ENCODE assay signal across 13 cellular contexts in genomic region chr11:6483015-6483414, GRCh38. TPM values are rescaled to one million over a fixed set of nuclear protein-coding genes. Genes with fewer than 3 reads are reported as not detected.
DNase-seq lines count a peak whose midpoint lies in the region; ATAC-seq, FAIRE-seq and TF ChIP-seq lines count a peak whose summit lies in the region.
"Had no signal": no experiment of that assay in that cellular context is flagged by ENCODE, and none has a peak within 500 bp of the region (broad histone marks: within the 10 kb centered on the region; RNA-seq: fewer than 3 reads in every experiment).

No MANE protein-coding gene starts in this region.

- TF ChIP-seq CTCF in CD14-positive monocyte (IDR thresholded peaks at IDR 0.05) (no peak), HFFc6 (IDR thresholded peaks at IDR 0.05) (no peak), astrocyte (IDR thresholded peaks at IDR 0.05; ENCODE audit: insufficient read depth, low read depth, low read length) (no peak)

- POLR2A ChIA-PET in naive thymus-derived CD8-positive, alpha-beta T cell (lab: Charles Lee), result interaction anchor here (1.5 kb wide), 1 partner anchor 93 kb away, joined by 3 read pairs; the partner anchor contains the start of gene SMPD1

- peak overlapping the region; percentile 94 for H3K4me2 ChIP-seq in astrocyte (ENCODE audit: low read length)

- H2AFZ ChIP-seq in astrocyte (ENCODE audit: low read depth, low read length), result no peak overlapping the region
- H2AFZ ChIP-seq: parathyroid adenoma had no signal

- peaks cover 0 to 1% (median 0%) of the 10 kb centered on the region in 3 donors for H3K27me3 Mint-ChIP-seq in CD14-positive monocyte (ENCODE audit: low read depth in 3 of 3)
- H3K27me3 Mint-ChIP-seq in HFFc6 (ENCODE audit: insufficient read depth), result peaks cover 3% of the 10 kb centered on the region; the same call in 1 of the 2 replicates
- H3K27me3 Mint-ChIP-seq in astrocyte (ENCODE audit: low read depth, unreplicated experiment), result no peaks in the 10 kb centered on the region
- H3K27me3 Mint-ChIP-seq in naive thymus-derived CD8-positive, alpha-beta T cell, result no peaks in the 10 kb centered on the region

- peaks cover 28 to 30% of the 10 kb centered on the region in 2 donors for H3K36me3 Mint-ChIP-seq in CD14-positive monocyte
- H3K36me3 Mint-ChIP-seq in HFFc6 (ENCODE audit: low read depth), result peaks cover 43% of the 10 kb centered on the region
- peaks cover 9% of the 10 kb centered on the region for H3K36me3 Mint-ChIP-seq in astrocyte (ENCODE audit: low read depth, unreplicated experiment)
- peaks cover 0 to 6% (median 0%) of the 10 kb centered on the region in 3 donors for H3K36me3 Mint-ChIP-seq in naive thymus-derived CD8-positive, alpha-beta T cell

- DNase-seq in CD14-positive monocyte (ENCODE audit: low spot score), result no peak
- no peak for DNase-seq in HFFc6
- no peak for DNase-seq in astrocyte (ENCODE audit: low read depth)
- DNase-seq in naive thymus-derived CD8-positive, alpha-beta T cell, result no peak
- DNase-seq in HPDE6-E6E7 (ENCODE audit: extremely low spot score), result no peak
- DNase-seq in left lobe of liver (ENCODE audit: low spot score), result no peak
- DNase-seq: NCI-H446 treated with DMSO at 0.1 percent for 48 hours, SHP77 treated with DMSO at 0.1 percent for 48 hours, tibial artery had no signal

- H4K20me1 ChIP-seq in astrocyte (ENCODE audit: insufficient read depth, low read length), result peaks cover 36% of the 10 kb centered on the region

- H3K4me3 Mint-ChIP-seq in CD14-positive monocyte (no peak overlapping the region), HFFc6 (peak overlapping the region; percentile 98), astrocyte (ENCODE audit: unreplicated experiment) (peak overlapping the region; percentile 97)
- peak overlapping the region; percentile 66 to 99 (median 96) for H3K4me3 Mint-ChIP-seq in naive thymus-derived CD8-positive, alpha-beta T cell

- peaks cover 31% of the 10 kb centered on the region for H3K4me1 Mint-ChIP-seq in CD14-positive monocyte
- H3K4me1 Mint-ChIP-seq in HFFc6 (ENCODE audit: low read depth), result peaks cover 36% of the 10 kb centered on the region
- H3K4me1 Mint-ChIP-seq in astrocyte (ENCODE audit: low read depth, unreplicated experiment), result peaks cover 26% of the 10 kb centered on the region
- H3K4me1 Mint-ChIP-seq in naive thymus-derived CD8-positive, alpha-beta T cell, result peaks cover 26 to 48% (median 43%) of the 10 kb centered on the region in 4 donors

- H3K36me3 ChIP-seq in astrocyte (ENCODE audit: insufficient read depth, low read length), result peaks cover 39% of the 10 kb centered on the region

- no peaks in the 10 kb centered on the region for H3K9me3 ChIP-seq in astrocyte (ENCODE audit: insufficient read depth, low read depth, low read length)
- H3K9me3 ChIP-seq: tibial artery had no signal

- H3K27ac ChIP-seq in astrocyte (ENCODE audit: low read depth, low read length), result no peak overlapping the region
- H3K27ac ChIP-seq: parathyroid adenoma had no signal

- H3K4me3 ChIP-seq in astrocyte (ENCODE audit: insufficient read depth, low read depth, low read length), result no peak overlapping the region

- FAIRE-seq in astrocyte (lab: Jason Lieb, UNC), result no peak
- FAIRE-seq: bronchial epithelial cell had no signal

- peak overlapping the region; percentile 99 for H3K9ac ChIP-seq in astrocyte (ENCODE audit: low read length)
- H3K9ac ChIP-seq: parathyroid adenoma had no signal

- peaks cover 0 to 2% (median 0%) of the 10 kb centered on the region in 7 donors for H3K9me3 Mint-ChIP-seq in CD14-positive monocyte
- H3K9me3 Mint-ChIP-seq in HFFc6, result no peaks in the 10 kb centered on the region
- no peaks in the 10 kb centered on the region for H3K9me3 Mint-ChIP-seq in astrocyte (ENCODE audit: unreplicated experiment)
- H3K9me3 Mint-ChIP-seq in naive thymus-derived CD8-positive, alpha-beta T cell, result no peaks in the 10 kb centered on the region

- intact Hi-C loops in CD14-positive monocyte (cut with micrococcal nuclease), result loop anchor here (5.0 to 10.0 kb wide), 4 partner anchors 96 to 246 kb away; partner anchors contain the start of genes CNGA4 (in 1 of the 2), ILK (in 1 of the 2), RRP8 (in 1 of the 2) and TAF10 (in 1 of the 2)

- peaks cover 53% of the 10 kb centered on the region for H3K79me2 ChIP-seq in astrocyte (ENCODE audit: insufficient read depth, low read length)

- peaks cover 16% of the 10 kb centered on the region for H3K4me1 ChIP-seq in astrocyte (ENCODE audit: insufficient read depth, low read length)

- ATAC-seq in naive thymus-derived CD8-positive, alpha-beta T cell, result no peak
- ATAC-seq in left lobe of liver (no peak), HG02588 (IDR thresholded peaks at IDR 0.05; ENCODE audit: unreplicated experiment) (no peak), GM19023 (IDR thresholded peaks at IDR 0.05; ENCODE audit: unreplicated experiment) (no peak)

- H3K27ac Mint-ChIP-seq in CD14-positive monocyte, result peak overlapping the region; percentile 96 to 99 (median 98)
- H3K27ac Mint-ChIP-seq in HFFc6, result peak overlapping the region; percentile 98
- H3K27ac Mint-ChIP-seq in astrocyte (ENCODE audit: unreplicated experiment), result no peak overlapping the region
- H3K27ac Mint-ChIP-seq in naive thymus-derived CD8-positive, alpha-beta T cell, result peak overlapping the region; percentile 80 to 99 (median 99)

- H3K27me3 ChIP-seq in astrocyte (ENCODE audit: insufficient read depth, low read length), result no peaks in the 10 kb centered on the region
- H3K27me3 ChIP-seq: tibial artery had no signal

RNA-seq across cellular contexts. Expression of gene TIMM10B, which starts 1.7 kb away (rescaled TPM):
- 10 to 100 TPM; 20.0 to 22.1 TPM for polyA plus RNA-seq in CD14-positive monocyte
- 10 to 100 TPM; 29.0 to 39.3 (median 31.0) TPM for total RNA-seq in HFFc6 (2021; fragmentation: NEBNext Ultra II Directional; extraction: Animal tissue kit (Norgen Biotek cat#: 25700))
- 35.2 and 38.2 TPM in 2 replicates for total RNA-seq in astrocyte
- 10 to 100 TPM; 69.2 to 71.5 TPM for total RNA-seq in naive thymus-derived CD8-positive, alpha-beta T cell
- polyA plus RNA-seq in naive thymus-derived CD8-positive, alpha-beta T cell, result 10 to 100 TPM; 30.5 to 42.7 (median 30.9) TPM
- 14.2 TPM for total RNA-seq in left lobe of liver

RNA-seq across cellular contexts. Expression of gene ARFIP2, which starts 1.9 kb away (rescaled TPM):
- 10 to 100 TPM; 21.6 to 27.2 TPM for polyA plus RNA-seq in CD14-positive monocyte
- total RNA-seq in HFFc6 (2021; fragmentation: NEBNext Ultra II Directional; extraction: Animal tissue kit (Norgen Biotek cat#: 25700)), result 10 to 100 TPM; 60.9 to 72.4 (median 67.7) TPM
- 66.3 and 71.8 TPM in 2 replicates for total RNA-seq in astrocyte
- 10 to 100 TPM; 54.6 to 56.1 TPM for total RNA-seq in naive thymus-derived CD8-positive, alpha-beta T cell
- 10 to 100 TPM; 31.1 to 43.8 (median 38.3) TPM for polyA plus RNA-seq in naive thymus-derived CD8-positive, alpha-beta T cell
- 19.0 TPM for total RNA-seq in left lobe of liver

RNA-seq across cellular contexts. Expression of gene TRIM3, which starts 9.3 kb away (rescaled TPM):
- 1 to 10 TPM; 1.7 to 3.3 TPM for polyA plus RNA-seq in CD14-positive monocyte
- 10 to 100 TPM; 14.3 to 19.1 (median 17.4) TPM for total RNA-seq in HFFc6 (2021; fragmentation: NEBNext Ultra II Directional; extraction: Animal tissue kit (Norgen Biotek cat#: 25700))
- total RNA-seq in astrocyte (20.8 and 25.4 TPM in 2 replicates), left lobe of liver (7.8 TPM)
- 10 to 100 TPM; 20.7 to 25.9 TPM for total RNA-seq in naive thymus-derived CD8-positive, alpha-beta T cell
- 1 to 10 TPM; 1.2 to 2.4 (median 1.8) TPM for polyA plus RNA-seq in naive thymus-derived CD8-positive, alpha-beta T cell

RNA-seq across cellular contexts. Expression of gene DNHD1, which starts 14.1 kb away (rescaled TPM):
- polyA plus RNA-seq in CD14-positive monocyte, result under 1 TPM; 0.24 to 0.59 TPM
- 1 to 10 TPM; 1.4 to 2.3 (median 1.6) TPM for total RNA-seq in HFFc6 (2021; fragmentation: NEBNext Ultra II Directional; extraction: Animal tissue kit (Norgen Biotek cat#: 25700))
- total RNA-seq in astrocyte (8.2 and 8.3 TPM in 2 replicates), left lobe of liver (10.1 TPM)
- 10 to 100 TPM; 62.4 to 62.8 TPM for total RNA-seq in naive thymus-derived CD8-positive, alpha-beta T cell
- polyA plus RNA-seq in naive thymus-derived CD8-positive, alpha-beta T cell, result 1 to 10 TPM; 1.0 to 1.9 (median 1.1) TPM

RNA-seq across cellular contexts. Expression of gene HPX, which starts 42.2 kb away (rescaled TPM):
- not detected for polyA plus RNA-seq in CD14-positive monocyte
- total RNA-seq in HFFc6 (2021; fragmentation: NEBNext Ultra II Directional; extraction: Animal tissue kit (Norgen Biotek cat#: 25700)), result under 1 TPM; 0.29 to 0.76 (median 0.55) TPM
- total RNA-seq in astrocyte, result 1.7 and 1.9 TPM in 2 replicates
- 1 to 10 TPM; 1.6 to 1.7 TPM for total RNA-seq in naive thymus-derived CD8-positive, alpha-beta T cell
- polyA plus RNA-seq in naive thymus-derived CD8-positive, alpha-beta T cell, result not detected
- total RNA-seq in left lobe of liver, result 5,455 TPM

Comparison
In these comparisons a context has a peak if more than half of its experiments do, and no peak if none do; other contexts are left out.
1. H3K4me3 Mint-ChIP-seq: peak in HFFc6 (single experiment), astrocyte (single experiment) and naive thymus-derived CD8-positive, alpha-beta T cell (10 of 10); none in CD14-positive monocyte (0 of 2).